Comparison of ENCODE assay signal across 8 cellular contexts in the genomic region with DNA sequence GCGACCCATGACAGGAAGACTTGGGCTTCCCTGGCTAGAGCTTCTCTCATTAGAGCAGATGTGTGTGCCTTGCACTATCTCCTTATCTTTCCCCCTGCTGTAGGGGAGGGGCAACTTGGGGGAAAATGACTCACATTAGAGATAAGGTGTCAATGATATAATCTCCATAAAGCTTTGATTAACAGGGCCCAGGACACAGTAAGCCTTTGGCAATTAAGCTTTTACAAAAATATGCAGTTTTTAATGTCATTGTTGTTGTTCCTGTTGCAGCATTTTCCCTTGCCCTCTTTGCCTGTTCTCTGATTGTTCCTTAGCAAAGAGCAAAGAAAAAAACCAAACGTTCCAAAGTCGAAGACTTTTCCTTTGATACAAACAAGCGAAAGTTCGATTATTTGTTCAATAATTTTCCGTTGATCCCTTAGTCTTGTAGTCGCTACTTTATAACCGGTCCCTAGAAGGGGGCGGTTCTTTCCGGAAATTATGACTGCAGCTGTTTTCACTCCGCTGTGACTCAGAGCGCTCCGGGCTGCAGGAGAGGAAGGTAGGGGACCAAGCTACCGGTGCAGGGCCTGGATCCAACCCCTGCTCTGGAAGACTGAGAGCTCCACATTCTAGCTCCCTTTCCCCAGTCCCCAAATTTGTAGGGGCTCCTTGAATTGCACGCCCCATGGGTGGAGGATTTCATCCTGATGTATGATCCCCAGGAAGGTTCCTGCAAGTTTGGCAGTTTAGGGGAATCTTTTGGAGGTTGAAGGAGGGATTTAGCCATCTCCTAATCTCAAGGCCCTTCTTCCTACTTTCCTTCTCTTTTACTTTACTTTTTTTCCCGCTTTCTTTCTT. TPM values are rescaled to one million over a fixed set of nuclear protein-coding genes. Genes with fewer than 3 reads are reported as not detected.
A peak's percentile ranks its signal among the peaks of the same experiment; 100 is the strongest.
DNase-seq lines count a peak whose midpoint lies in the region; ATAC-seq and FAIRE-seq lines count a peak whose summit lies in the region.

A gene with protein sequence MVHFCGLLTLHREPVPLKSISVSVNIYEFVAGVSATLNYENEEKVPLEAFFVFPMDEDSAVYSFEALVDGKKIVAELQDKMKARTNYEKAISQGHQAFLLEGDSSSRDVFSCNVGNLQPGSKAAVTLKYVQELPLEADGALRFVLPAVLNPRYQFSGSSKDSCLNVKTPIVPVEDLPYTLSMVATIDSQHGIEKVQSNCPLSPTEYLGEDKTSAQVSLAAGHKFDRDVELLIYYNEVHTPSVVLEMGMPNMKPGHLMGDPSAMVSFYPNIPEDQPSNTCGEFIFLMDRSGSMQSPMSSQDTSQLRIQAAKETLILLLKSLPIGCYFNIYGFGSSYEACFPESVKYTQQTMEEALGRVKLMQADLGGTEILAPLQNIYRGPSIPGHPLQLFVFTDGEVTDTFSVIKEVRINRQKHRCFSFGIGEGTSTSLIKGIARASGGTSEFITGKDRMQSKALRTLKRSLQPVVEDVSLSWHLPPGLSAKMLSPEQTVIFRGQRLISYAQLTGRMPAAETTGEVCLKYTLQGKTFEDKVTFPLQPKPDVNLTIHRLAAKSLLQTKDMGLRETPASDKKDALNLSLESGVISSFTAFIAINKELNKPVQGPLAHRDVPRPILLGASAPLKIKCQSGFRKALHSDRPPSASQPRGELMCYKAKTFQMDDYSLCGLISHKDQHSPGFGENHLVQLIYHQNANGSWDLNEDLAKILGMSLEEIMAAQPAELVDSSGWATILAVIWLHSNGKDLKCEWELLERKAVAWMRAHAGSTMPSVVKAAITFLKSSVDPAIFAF (plus strand): TSS at position 509 of the 840 bp plus-strand sequence. CDS start 2,062 bp downstream, outside the sequence.

- FAIRE-seq in endometrium (lab: Jason Lieb, UNC): peak; percentile 89

- DNase-seq in Ammon's horn (ENCODE audit: low spot score): peak; percentile 78
- peak; percentile 73 for DNase-seq in NCI-H82 (lab: John Stamatoyannopoulos, UW)
- DNase-seq in activated CD8-positive, alpha-beta memory T cell treated with anti-CD3 and anti-CD28 coated beads, Interleukin-2, amount 50 U/mL, for 1 hour (ENCODE audit: extremely low read depth): peak; percentile 18
- no peak for DNase-seq in mesenteric fat pad (ENCODE audit: low spot score)
- peak; percentile 15 for DNase-seq in stimulated activated CD8-positive, alpha-beta memory T cell treated with anti-CD3 and anti-CD28 coated beads, Interleukin-15, amount 100 ng/mL, for 24 hours (ENCODE audit: low read depth)

- peak; percentile 100 for ATAC-seq in GM19023 (IDR thresholded peaks at IDR 0.05; ENCODE audit: unreplicated experiment)
- peak; percentile 97 for ATAC-seq in HG03175 (IDR thresholded peaks at IDR 0.05; ENCODE audit: unreplicated experiment)

RNA-seq across cellular contexts. Expression of the gene that starts here (rescaled TPM):
- total RNA-seq in mesenteric fat pad: 14.6 TPM
